ENCODE assay signal across 11 cellular contexts in the genomic region with DNA sequence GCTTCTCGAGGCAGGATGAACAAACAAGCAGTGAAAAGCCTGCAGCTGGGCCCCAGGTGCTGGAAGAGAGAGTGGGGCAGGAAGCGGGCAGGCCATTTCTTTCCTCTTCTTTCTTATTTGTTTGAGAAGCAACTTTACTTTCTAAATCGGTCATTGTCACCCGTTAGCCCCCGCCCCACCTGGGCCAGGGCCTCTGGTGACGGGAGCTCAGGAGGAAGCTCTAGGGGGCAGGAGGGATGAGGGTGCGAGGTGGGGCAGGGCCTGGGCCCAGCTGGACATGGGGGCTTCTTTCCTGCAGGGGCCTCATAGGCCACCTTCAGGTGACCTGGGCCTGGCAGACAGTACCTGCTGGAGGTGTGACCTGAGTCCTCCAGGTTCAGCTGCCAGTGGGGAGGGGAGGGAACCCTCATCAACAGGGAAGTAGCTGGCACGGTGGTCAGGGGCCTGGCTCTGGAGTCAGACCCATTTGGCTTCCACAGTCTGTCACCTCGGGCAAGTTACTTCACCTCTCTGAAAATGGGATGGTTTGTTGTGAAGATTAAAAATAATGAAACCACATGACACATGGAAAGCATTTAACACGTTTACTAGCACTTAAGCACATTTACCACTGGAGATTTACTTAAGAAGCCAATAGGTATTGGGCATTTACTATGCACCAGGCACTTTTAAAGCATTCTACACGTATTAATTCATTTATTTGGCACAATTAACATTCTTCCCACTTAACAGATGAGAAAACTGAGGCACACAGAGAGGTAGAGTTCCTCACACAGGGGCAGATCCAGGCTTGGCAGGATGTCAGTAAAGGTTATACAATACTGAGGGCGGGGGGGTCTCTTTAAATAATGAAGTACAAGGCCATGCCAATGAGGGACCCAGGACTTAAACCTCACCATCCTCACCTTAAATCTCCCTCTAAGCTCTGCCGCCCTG. TPM values are rescaled to one million over a fixed set of nuclear protein-coding genes. Genes with fewer than 3 reads are reported as not detected.
A peak's percentile ranks its signal among the peaks of the same experiment; 100 is the strongest.
DNase-seq lines count a peak whose midpoint lies in the region; ATAC-seq lines count a peak whose summit lies in the region.
"Had no signal": no experiment of that assay in that cellular context is flagged by ENCODE, and none has a peak within 500 bp of the region (broad histone marks: within the 10 kb centered on the region; RNA-seq: fewer than 3 reads in every experiment).

No MANE protein-coding gene starts in this region.

- peak overlapping the region; percentile 73 to 92 for H3K27ac Mint-ChIP-seq in activated naive CD4-positive, alpha-beta T cell treated with anti-CD3 and anti-CD28 coated beads, Interleukin-2, amount 50 U/mL, for 72 hours

- peaks cover 3 to 7% of the 10 kb centered on the region in 2 donors for H3K9me3 Mint-ChIP-seq in activated naive CD4-positive, alpha-beta T cell treated with anti-CD3 and anti-CD28 coated beads, Interleukin-2, amount 50 U/mL, for 72 hours

- peaks cover 3 to 13% of the 10 kb centered on the region in 2 donors for H3K36me3 Mint-ChIP-seq in activated naive CD4-positive, alpha-beta T cell treated with anti-CD3 and anti-CD28 coated beads, Interleukin-2, amount 50 U/mL, for 72 hours

- ATAC-seq in activated naive CD4-positive, alpha-beta T cell treated with anti-CD3 and anti-CD28 coated beads, Interleukin-2, amount 50 U/mL, for 72 hours: peak; percentile 49 to 69
- ATAC-seq in HG03135 (IDR thresholded peaks at IDR 0.05; ENCODE audit: unreplicated experiment) (no peak), HG03565 (IDR thresholded peaks at IDR 0.05; ENCODE audit: unreplicated experiment) (no peak), GM18517 (IDR thresholded peaks at IDR 0.05; ENCODE audit: unreplicated experiment) (no peak)

- DNase-seq in activated CD8-positive, alpha-beta memory T cell treated with anti-CD3 and anti-CD28 coated beads for 24 hours: peak; percentile 72
- DNase-seq in activated CD8-positive, alpha-beta memory T cell treated with anti-CD3 and anti-CD28 coated beads, Interleukin-2, amount 50 U/mL, for 4 hours: no peak
- DNase-seq in NCI-H345 (lab: John Stamatoyannopoulos, UW): peak; percentile 46
- DNase-seq in activated naive CD4-positive, alpha-beta T cell treated with anti-CD3 and anti-CD28 coated beads, Interleukin-2, amount 50 U/mL, for 72 hours (ENCODE audit: low spot score in 2 of 2): peak in 1 of 2 donors; percentile 64
- DNase-seq in stimulated activated naive CD4-positive, alpha-beta T cell treated with Interleukin-2 at 50 U/mL for 16 hours (lab: John Stamatoyannopoulos, UW): peak; percentile 28
- DNase-seq: foreskin melanocyte, NCI-H1436 treated with DMSO at 0.1 percent for 48 hours, right lobe of liver had no signal

RNA-seq across cellular contexts. Expression of gene ID3, which starts 54.2 kb away (rescaled TPM):
- total RNA-seq in activated naive CD4-positive, alpha-beta T cell treated with anti-CD3 and anti-CD28 coated beads, Interleukin-2, amount 50 U/mL, for 72 hours: 100 to 1,000 TPM in 1 of 2 donors, 10 to 100 TPM in 1; 31.5 to 290 TPM

Comparison
In these comparisons a context has a peak if more than half of its experiments do, and no peak if none do; other contexts are left out.
1. ATAC-seq: peak in activated naive CD4-positive, alpha-beta T cell treated with anti-CD3 and anti-CD28 coated beads, Interleukin-2, amount 50 U/mL, for 72 hours (2 of 2); none in HG03135 (single experiment), HG03565 (single experiment) and GM18517 (single experiment).